ENCODE assay signal across 8 cellular contexts in genomic region chr17:63696381-63696961, GRCh38. TPM values are rescaled to one million over a fixed set of nuclear protein-coding genes. Genes with fewer than 3 reads are reported as not detected.
DNase-seq lines count a peak whose midpoint lies in the region; ATAC-seq and TF ChIP-seq lines count a peak whose summit lies in the region.

No MANE protein-coding gene starts in this region.

- peak overlapping the region; percentile 70 for H3K4me2 ChIP-seq in DOHH2 (ENCODE audit: low read length)

- H3K36me3 ChIP-seq in DOHH2 (ENCODE audit: control insufficient read depth, low read length) (peaks cover 61% of the 10 kb centered on the region), esophagus muscularis mucosa (peaks cover 27 to 42% (median 40%) of the 10 kb centered on the region in 4 donors), psoas muscle (ENCODE audit: insufficient read depth in 1 of 2, low read depth in 1 of 2) (peaks cover 0 to 40% of the 10 kb centered on the region in 2 donors), tibial artery (peaks cover 26 to 40% (median 33%) of the 10 kb centered on the region in 3 donors)

- TF ChIP-seq CTCF in DOHH2 (IDR thresholded peaks at IDR 0.05; ENCODE audit: low read depth, low read length, poor library complexity, severe bottlenecking) (peak; percentile 56), VCaP (conservative IDR thresholded peaks at IDR 0.05) (peak; percentile 48; the same call in 1 of the 2 replicates), esophagus muscularis mucosa (IDR thresholded peaks at IDR 0.05) (peak in 2 of 3 experiments; percentile 13 to 48), psoas muscle (IDR thresholded peaks at IDR 0.05) (peak; percentile 34), tibial artery (IDR thresholded peaks at IDR 0.05) (peak in 1 of 2 experiments; percentile 19)

- intact Hi-C loops in esophagus muscularis mucosa (cut with DNase I) = no loop called here
- intact Hi-C loops in psoas muscle (cut with DNase I) = loop anchor here in 1 of 2 donors (5.0 kb wide), 1 partner anchor 141 kb away; no protein-coding TSS in a partner anchor
- intact Hi-C loops in tibial artery (cut with DNase I; ENCODE audit: low total_unique reads) = no loop called here

- H3K4me3 ChIP-seq in DOHH2 (ENCODE audit: low read length) = peak overlapping the region; percentile 95
- H3K4me3 ChIP-seq in esophagus muscularis mucosa = no peak overlapping the region
- H3K4me3 ChIP-seq in psoas muscle = no peak overlapping the region
- H3K4me3 ChIP-seq in tibial artery = no peak overlapping the region

- H3F3A ChIP-seq in DOHH2 (ENCODE audit: control insufficient read depth, insufficient read depth) = peaks cover 33% of the 10 kb centered on the region

- H3K27me3 ChIP-seq in DOHH2 (ENCODE audit: control insufficient read depth, low read length) = no peaks in the 10 kb centered on the region
- peaks cover 0 to 19% (median 0%) of the 10 kb centered on the region in 4 donors for H3K27me3 ChIP-seq in esophagus muscularis mucosa
- peaks cover 0 to 26% (median 0%) of the 10 kb centered on the region in 3 donors for H3K27me3 ChIP-seq in psoas muscle (ENCODE audit: insufficient read depth in 3 of 3, low read length in 2 of 3)
- H3K27me3 ChIP-seq in tibial artery = no peaks in the 10 kb centered on the region

- no peaks in the 10 kb centered on the region for H3K9me2 ChIP-seq in DOHH2 (replicated peaks; ENCODE audit: control insufficient read depth, low read length)

- H4K20me1 ChIP-seq in DOHH2 (ENCODE audit: control insufficient read depth, insufficient read depth, low read depth, low read length) = no peaks in the 10 kb centered on the region; the same call in 1 of the 2 replicates

- 64% methylated on average over 5 of the region's 9 CpGs for WGBS in esophagus muscularis mucosa
- WGBS in psoas muscle, 3 donors = 53 to 60% (median 54%) methylated on average over 9 of the region's 9 CpGs

- no peaks in the 10 kb centered on the region for H3K9me3 ChIP-seq in DOHH2 (ENCODE audit: control insufficient read depth, insufficient read depth, low read length)
- no peaks in the 10 kb centered on the region for H3K9me3 ChIP-seq in esophagus muscularis mucosa
- no peaks in the 10 kb centered on the region for H3K9me3 ChIP-seq in psoas muscle
- no peaks in the 10 kb centered on the region for H3K9me3 ChIP-seq in tibial artery

- ATAC-seq in psoas muscle = peak in 1 of 4 donors; percentile 5
- no peak for ATAC-seq in HG03025 (IDR thresholded peaks at IDR 0.05; ENCODE audit: low FRiP score, unreplicated experiment)
- ATAC-seq in left lobe of liver = no peak

- DNase-seq in HT1080 (ENCODE audit: low read depth) = peak; percentile 34
- DNase-seq in esophagus muscularis mucosa (ENCODE audit: extremely low spot score) = no peak
- no peak for DNase-seq in psoas muscle
- DNase-seq in tibial artery = no peak
- no peak for DNase-seq in left lobe of liver (ENCODE audit: low spot score)

- H3K27ac ChIP-seq in DOHH2 (ENCODE audit: low read depth, low read length) (peak overlapping the region; percentile 94), VCaP (no peak overlapping the region), esophagus muscularis mucosa (replicated peaks in 1 of 4) (peak overlapping the region in 2 of 4 donors; percentile 40 to 83), psoas muscle (peak overlapping the region; percentile 23), tibial artery (no peak overlapping the region)

- no peak for TF ChIP-seq POLR2A in esophagus muscularis mucosa (IDR thresholded peaks at IDR 0.05; ENCODE audit: low read depth)

- H3K4me1 ChIP-seq in DOHH2 (ENCODE audit: control insufficient read depth, low read length) (peaks cover 54% of the 10 kb centered on the region), esophagus muscularis mucosa (peaks cover 19 to 57% (median 46%) of the 10 kb centered on the region in 4 donors), psoas muscle (peaks cover 23% of the 10 kb centered on the region), tibial artery (peaks cover 5 to 33% (median 28%) of the 10 kb centered on the region in 4 donors)

- H3K79me2 ChIP-seq in DOHH2 (ENCODE audit: control insufficient read depth, low read length) = peaks cover 36% of the 10 kb centered on the region

- no peak for TF ChIP-seq EP300 in esophagus muscularis mucosa (IDR thresholded peaks at IDR 0.05)

RNA-seq across cellular contexts. Expression of gene LIMD2, which starts 3.5 kb away (rescaled TPM):
- 15.9 and 20.7 TPM in 2 replicates for total RNA-seq in HT1080 (2014; rRNA removed; shearing (Covaris generic))
- polyA plus RNA-seq in HT1080 (2015; cell fraction: cytosol; rRNA removed) = 15.2 and 16.4 TPM in 2 replicates
- polyA plus RNA-seq in HT1080 (2015; cell fraction: nucleus; rRNA removed) = 29.8 and 33.4 TPM in 2 replicates
- total RNA-seq in esophagus muscularis mucosa (10 to 100 TPM in 2 of 4 donors, 1 to 10 TPM in 2; 3.1 to 14.9 (median 8.0) TPM), psoas muscle (1 to 10 TPM; 2.1 to 4.4 (median 2.8) TPM), left lobe of liver (5.8 TPM)
- polyA plus RNA-seq in psoas muscle = 1 to 10 TPM in 2 of 3 donors, under 1 TPM in 1; 0.95 to 2.7 (median 2.2) TPM

RNA-seq across cellular contexts. Expression of gene STRADA, which starts 45.1 kb away (rescaled TPM):
- 13.2 and 13.8 TPM in 2 replicates for total RNA-seq in HT1080 (2014; rRNA removed; shearing (Covaris generic))
- 14.9 and 15.5 TPM in 2 replicates for polyA plus RNA-seq in HT1080 (2015; cell fraction: cytosol; rRNA removed)
- polyA plus RNA-seq in HT1080 (2015; cell fraction: nucleus; rRNA removed) = 40.3 and 58.5 TPM in 2 replicates
- total RNA-seq in esophagus muscularis mucosa (10 to 100 TPM; 18.2 to 20.5 (median 20.1) TPM), psoas muscle (10 to 100 TPM in 1 of 4 donors, 1 to 10 TPM in 3; 6.7 to 14.9 (median 8.3) TPM), left lobe of liver (13.4 TPM)
- 10 to 100 TPM in 2 of 3 donors, 1 to 10 TPM in 1; 8.8 to 14.6 (median 12.5) TPM for polyA plus RNA-seq in psoas muscle

Comparison
In these comparisons a context has a peak if more than half of its experiments do, and no peak if none do; other contexts are left out.
1. H3K27ac ChIP-seq: peak in DOHH2 (single experiment) and psoas muscle (single experiment); none in VCaP (single experiment) and tibial artery (0 of 2).